ENCODE assay signal across 8 cellular contexts in genomic region chr2:44778221-44778654, GRCh38.
DNase-seq lines count a peak whose midpoint lies in the region; ATAC-seq and TF ChIP-seq lines count a peak whose summit lies in the region.

No MANE protein-coding gene starts in this region.

- DNase-seq in ELF-1 (ENCODE audit: low read depth, low spot score) (peak; percentile 55), fibroblast of pulmonary artery (ENCODE audit: low read depth) (peak; percentile 6), A172 (ENCODE audit: low spot score) (no peak), middle frontal gyrus (ENCODE audit: extremely low spot score, low spot score) (no peak), ureter (ENCODE audit: low spot score) (no peak)
- DNase-seq in stimulated activated naive CD4-positive, alpha-beta T cell treated with Interleukin-2 at 50 U/mL for 16 hours (lab: John Stamatoyannopoulos, UW) = no peak

- H3K4me3 ChIP-seq in fibroblast of pulmonary artery (replicated peaks; ENCODE audit: low read depth, low read length) = no peak overlapping the region

- no peak for TF ChIP-seq CTCF in fibroblast of pulmonary artery (IDR thresholded peaks at IDR 0.05; ENCODE audit: low read length, missing control alignments)

- ATAC-seq in GM21447 (IDR thresholded peaks at IDR 0.05; ENCODE audit: unreplicated experiment) (peak; percentile 38), HG03439 (IDR thresholded peaks at IDR 0.05; ENCODE audit: unreplicated experiment) (peak; percentile 40)

Comparison
In these comparisons a context has a peak if more than half of its experiments do, and no peak if none do; other contexts are left out.
1. DNase-seq: peak in ELF-1 (single experiment) and fibroblast of pulmonary artery (single experiment); none in A172 (single experiment), stimulated activated naive CD4-positive, alpha-beta T cell treated with Interleukin-2 at 50 U/mL for 16 hours (single experiment), middle frontal gyrus (single experiment) and ureter (single experiment).